In genomic region chr15:63288342-63288741, GRCh38 we compare ENCODE assay signal across 1 cellular context.
TF ChIP-seq lines count a peak whose summit lies in the region.

No MANE protein-coding gene starts in this region.

TF ChIP-seq in K562, 482 proteins besides CTCF, POLR2A, EP300 and RAD21 (continued from another document):
- TF ChIP-seq JUND (IDR thresholded peaks at IDR 0.05; ENCODE audit: borderline replicate concordance, low read depth, low read length), result no peak
- peak; percentile 6; the same call in 1 of the 3 replicates for TF ChIP-seq JUND (tag; IDR thresholded peaks at IDR 0.05; ENCODE audit: borderline replicate concordance, low read depth, low read length)
- no peak for TF ChIP-seq ZNF23 (CRISPR knock-in tag; IDR thresholded peaks at IDR 0.05)
- TF ChIP-seq ZNF24 (IDR thresholded peaks at IDR 0.05), result no peak
- no peak for TF ChIP-seq PTRF (tag; IDR thresholded peaks at IDR 0.05)
- no peak for TF ChIP-seq CHD4 (IDR thresholded peaks at IDR 0.05; ENCODE audit: insufficient read depth, insufficient replicate concordance, low read depth, low read length, poor library complexity, severe bottlenecking)
- no peak for TF ChIP-seq STAT5B (CRISPR knock-in tag; IDR thresholded peaks at IDR 0.05)
- no peak for TF ChIP-seq ZNF668 (CRISPR knock-in tag; IDR thresholded peaks at IDR 0.05)
- no peak for TF ChIP-seq ZNF175 (CRISPR knock-in tag; IDR thresholded peaks at IDR 0.05; ENCODE audit: low read depth)
- TF ChIP-seq, protein P1, sequence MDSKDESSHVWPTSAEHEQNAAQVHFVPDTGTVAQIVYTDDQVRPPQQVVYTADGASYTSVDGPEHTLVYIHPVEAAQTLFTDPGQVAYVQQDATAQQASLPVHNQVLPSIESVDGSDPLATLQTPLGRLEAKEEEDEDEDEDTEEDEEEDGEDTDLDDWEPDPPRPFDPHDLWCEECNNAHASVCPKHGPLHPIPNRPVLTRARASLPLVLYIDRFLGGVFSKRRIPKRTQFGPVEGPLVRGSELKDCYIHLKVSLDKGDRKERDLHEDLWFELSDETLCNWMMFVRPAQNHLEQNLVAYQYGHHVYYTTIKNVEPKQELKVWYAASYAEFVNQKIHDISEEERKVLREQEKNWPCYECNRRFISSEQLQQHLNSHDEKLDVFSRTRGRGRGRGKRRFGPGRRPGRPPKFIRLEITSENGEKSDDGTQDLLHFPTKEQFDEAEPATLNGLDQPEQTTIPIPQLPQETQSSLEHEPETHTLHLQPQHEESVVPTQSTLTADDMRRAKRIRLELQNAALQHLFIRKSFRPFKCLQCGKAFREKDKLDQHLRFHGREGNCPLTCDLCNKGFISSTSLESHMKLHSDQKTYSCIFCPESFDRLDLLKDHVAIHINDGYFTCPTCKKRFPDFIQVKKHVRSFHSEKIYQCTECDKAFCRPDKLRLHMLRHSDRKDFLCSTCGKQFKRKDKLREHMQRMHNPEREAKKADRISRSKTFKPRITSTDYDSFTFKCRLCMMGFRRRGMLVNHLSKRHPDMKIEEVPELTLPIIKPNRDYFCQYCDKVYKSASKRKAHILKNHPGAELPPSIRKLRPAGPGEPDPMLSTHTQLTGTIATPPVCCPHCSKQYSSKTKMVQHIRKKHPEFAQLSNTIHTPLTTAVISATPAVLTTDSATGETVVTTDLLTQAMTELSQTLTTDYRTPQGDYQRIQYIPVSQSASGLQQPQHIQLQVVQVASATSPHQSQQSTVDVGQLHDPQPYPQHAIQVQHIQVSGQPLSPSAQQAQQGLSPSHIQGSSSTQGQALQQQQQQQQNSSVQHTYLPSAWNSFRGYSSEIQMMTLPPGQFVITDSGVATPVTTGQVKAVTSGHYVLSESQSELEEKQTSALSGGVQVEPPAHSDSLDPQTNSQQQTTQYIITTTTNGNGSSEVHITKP (IDR thresholded peaks at IDR 0.05; ENCODE audit: partially characterized antibody), result no peak
- no peak for TF ChIP-seq ZNF253 (CRISPR knock-in tag; conservative IDR thresholded peaks at IDR 0.05)
- no peak for TF ChIP-seq DPF2 (IDR thresholded peaks at IDR 0.05)
- TF ChIP-seq ZNF354B (CRISPR knock-in tag; IDR thresholded peaks at IDR 0.05), result no peak
- no peak for TF ChIP-seq C11orf30 (IDR thresholded peaks at IDR 0.05; ENCODE audit: low read depth)
- no peak for TF ChIP-seq ZNF695 (CRISPR knock-in tag; IDR thresholded peaks at IDR 0.05)
- TF ChIP-seq, protein P2, sequence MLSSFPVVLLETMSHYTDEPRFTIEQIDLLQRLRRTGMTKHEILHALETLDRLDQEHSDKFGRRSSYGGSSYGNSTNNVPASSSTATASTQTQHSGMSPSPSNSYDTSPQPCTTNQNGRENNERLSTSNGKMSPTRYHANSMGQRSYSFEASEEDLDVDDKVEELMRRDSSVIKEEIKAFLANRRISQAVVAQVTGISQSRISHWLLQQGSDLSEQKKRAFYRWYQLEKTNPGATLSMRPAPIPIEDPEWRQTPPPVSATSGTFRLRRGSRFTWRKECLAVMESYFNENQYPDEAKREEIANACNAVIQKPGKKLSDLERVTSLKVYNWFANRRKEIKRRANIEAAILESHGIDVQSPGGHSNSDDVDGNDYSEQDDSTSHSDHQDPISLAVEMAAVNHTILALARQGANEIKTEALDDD (IDR thresholded peaks at IDR 0.05), result peak; percentile 71; the same call in 1 of the 2 replicates
- no peak for TF ChIP-seq MAFF (IDR thresholded peaks at IDR 0.05; ENCODE audit: low read length)
- TF ChIP-seq CBX5 (IDR thresholded peaks at IDR 0.05; ENCODE audit: borderline replicate concordance, low read depth), result no peak
- TF ChIP-seq, protein P3, sequence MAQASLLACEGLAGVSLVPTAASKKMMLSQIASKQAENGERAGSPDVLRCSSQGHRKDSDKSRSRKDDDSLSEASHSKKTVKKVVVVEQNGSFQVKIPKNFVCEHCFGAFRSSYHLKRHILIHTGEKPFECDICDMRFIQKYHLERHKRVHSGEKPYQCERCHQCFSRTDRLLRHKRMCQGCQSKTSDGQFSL (CRISPR knock-in tag; IDR thresholded peaks at IDR 0.05), result no peak
- TF ChIP-seq, protein P3 (tag; IDR thresholded peaks at IDR 0.05), result no peak
- TF ChIP-seq EHMT2 (IDR thresholded peaks at IDR 0.05), result 0 out of 2 replicates have a peak, but pooled peaks have one; percentile 26
- TF ChIP-seq GTF2E2 (tag; IDR thresholded peaks at IDR 0.05), result no peak
- no peak for TF ChIP-seq CBX2 (IDR thresholded peaks at IDR 0.05; ENCODE audit: insufficient read depth, low read length, poor library complexity, severe bottlenecking)
- TF ChIP-seq U2AF2 (optimal IDR thresholded peaks at IDR 0.05; ENCODE audit: low read depth, low read length), result no peak
TF ChIP-seq in K562: peak in this region for 3.
